35 cellular contexts compared by ENCODE assay signal in the genomic region with DNA sequence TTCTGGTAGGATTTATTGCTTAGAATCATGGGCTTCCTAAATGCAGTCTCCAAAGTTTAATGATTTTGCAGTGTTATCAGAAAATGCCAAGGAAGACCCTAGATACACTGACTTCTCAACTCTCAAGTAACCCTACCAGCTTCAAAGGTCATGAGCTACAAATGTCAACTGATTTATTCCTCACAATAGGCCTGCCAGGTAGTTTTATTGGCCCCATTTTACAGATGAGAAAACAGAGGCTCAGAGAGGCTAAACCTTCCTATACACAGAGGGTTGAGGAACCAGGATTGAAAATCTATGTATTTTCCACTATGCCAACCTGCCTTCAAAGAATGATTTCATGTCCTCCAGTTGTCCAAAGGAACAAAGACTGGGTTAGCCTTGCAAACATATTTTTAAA.
"Had no signal": no experiment of that assay in that cellular context is flagged by ENCODE, and none has a peak within 500 bp of the region (broad histone marks: within the 10 kb centered on the region; RNA-seq: fewer than 3 reads in every experiment).

No MANE protein-coding gene starts in this region.

- H3K9me3 ChIP-seq: adrenal gland, body of pancreas, breast epithelium, MG63, Peyer's patch, SJSA1, SK-N-SH had no signal

- H3K36me3 ChIP-seq: adrenal gland, breast epithelium, MG63, Peyer's patch, SJSA1 had no signal

- DNase-seq: activated CD4-positive, alpha-beta T cell treated with anti-CD3 and anti-CD28 coated beads for 36 hours; activated CD4-positive, alpha-beta T cell treated with anti-CD3 and anti-CD28 coated beads, Interleukin-2, amount 10 ng/mL, durations not matched to agents 7 days and 5 days; activated CD4-positive, alpha-beta T cell treated with anti-CD3 and anti-CD28 coated beads, Interleukin-2, amount 50 U/mL, for 48 hours; activated CD8-positive, alpha-beta memory T cell treated with anti-CD3 and anti-CD28 coated beads, Interleukin-2, amount 50 U/mL, for 4 hours; activated gamma-delta T cell treated with Interleukin-2 at 50 U/mL for 16 hours; activated naive CD4-positive, alpha-beta T cell treated with anti-CD3 and anti-CD28 coated beads for 36 hours; activated T-cell treated with anti-CD3 and anti-CD28 coated beads for 4 hours; activated T-cell treated with anti-CD3 and anti-CD28 coated beads, Interleukin-2, amount 50 U/mL, for 4 hours; adrenal gland; body of pancreas; Kasumi-1; MG63; NCI-H1048; NCI-H1105 treated with DMSO at 0.1 percent for 48 hours; NCI-H1436; NCI-H1694; NCI-H1930; NCI-H2081 treated with DMSO at 0.1 percent for 48 hours; NCI-H345; NCI-H524 treated with DMSO at 0.1 percent for 48 hours; NCI-H748 treated with DMSO at 0.1 percent for 48 hours; NK-92 treated with Interleukin-12 subunit alpha and Interleukin-12 subunit beta, amount 100 ng/mL, for 24 hours; PC-3; Peyer's patch; RPMI8226; SHP77 treated with DMSO at 0.1 percent for 48 hours; SK-N-SH had no signal

- H3K36me3 Mint-ChIP-seq: activated naive CD4-positive, alpha-beta T cell treated with anti-CD3 and anti-CD28 coated beads, Interleukin-2, amount 50 U/mL, for 72 hours had no signal

- H3K4me1 Mint-ChIP-seq: activated CD4-positive, alpha-beta T cell treated with anti-CD3 and anti-CD28 coated beads for 36 hours; activated CD4-positive, alpha-beta T cell treated with anti-CD3 and anti-CD28 coated beads, Interleukin-2, amount 10 ng/mL, durations not matched to agents 7 days and 5 days had no signal

- H3K27ac Mint-ChIP-seq: activated CD4-positive, alpha-beta T cell treated with anti-CD3 and anti-CD28 coated beads for 36 hours; activated CD4-positive, alpha-beta T cell treated with anti-CD3 and anti-CD28 coated beads, Interleukin-2, amount 10 ng/mL, durations not matched to agents 7 days and 5 days; activated naive CD4-positive, alpha-beta T cell treated with anti-CD3 and anti-CD28 coated beads for 36 hours; activated naive CD4-positive, alpha-beta T cell treated with anti-CD3 and anti-CD28 coated beads, Interleukin-2, amount 50 U/mL, for 72 hours; activated T-helper 1 cell treated with anti-CD3 and anti-CD28 coated beads, Interleukin-12 subunit alpha, Interleukin-12 subunit beta, Interleukin-2, Interleukin-4 antibody, amounts not matched to agents 30 ng/mL and 10 ng/mL and 1 ng/mL, durations not matched to agents 14 hours and 24 hours and 36 hours; T-helper 1 cell treated with Interleukin-12 subunit alpha and Interleukin-12 subunit beta and Interleukin-4 antibody, amounts not matched to agents 30 μg/mL and 1 μg/mL, for 36 hours; T-helper 2 cell treated with Interferon-gamma antibody and Interleukin-4, amounts not matched to agents 5 μg/mL and 100 μg/mL, for 36 hours had no signal

- H3K9me3 Mint-ChIP-seq: activated CD4-positive, alpha-beta T cell treated with anti-CD3 and anti-CD28 coated beads, Interleukin-2, amount 10 ng/mL, durations not matched to agents 7 days and 5 days; activated naive CD4-positive, alpha-beta T cell treated with anti-CD3 and anti-CD28 coated beads for 36 hours; activated naive CD4-positive, alpha-beta T cell treated with anti-CD3 and anti-CD28 coated beads, Interleukin-2, amount 50 U/mL, for 72 hours; activated T-cell treated with anti-CD3 and anti-CD28 coated beads, Interleukin-2, amount 50 U/mL, for 4 hours; activated T-helper 1 cell treated with anti-CD3 and anti-CD28 coated beads, Interleukin-12 subunit alpha, Interleukin-12 subunit beta, Interleukin-2, Interleukin-4 antibody, amounts not matched to agents 30 ng/mL and 10 ng/mL and 1 ng/mL, durations not matched to agents 14 hours and 24 hours and 36 hours; T-helper 1 cell treated with Interleukin-12 subunit alpha and Interleukin-12 subunit beta and Interleukin-4 antibody, amounts not matched to agents 30 μg/mL and 1 μg/mL, for 36 hours; T-helper 2 cell treated with Interferon-gamma antibody and Interleukin-4, amounts not matched to agents 5 μg/mL and 100 μg/mL, for 36 hours had no signal

- H3K27ac ChIP-seq: adrenal gland, body of pancreas, breast epithelium, Peyer's patch, SJSA1 had no signal

- H3K27me3 ChIP-seq: adrenal gland, body of pancreas, breast epithelium, Peyer's patch had no signal

- H3K4me2 ChIP-seq: SK-N-SH had no signal

- H3K9ac ChIP-seq: SK-N-SH had no signal

- H3K4me3 ChIP-seq: adrenal gland, body of pancreas, breast epithelium, MG63, Peyer's patch, SJSA1 had no signal

- FAIRE-seq: astrocyte, TTC549 had no signal

- H3K4me1 ChIP-seq: adrenal gland, body of pancreas, breast epithelium, Peyer's patch, SJSA1 had no signal

- H3K4me3 Mint-ChIP-seq: activated CD4-positive, alpha-beta T cell treated with anti-CD3 and anti-CD28 coated beads for 36 hours; activated CD4-positive, alpha-beta T cell treated with anti-CD3 and anti-CD28 coated beads, Interleukin-2, amount 10 ng/mL, durations not matched to agents 7 days and 5 days; activated naive CD4-positive, alpha-beta T cell treated with anti-CD3 and anti-CD28 coated beads for 36 hours; activated T-cell treated with anti-CD3 and anti-CD28 coated beads, Interleukin-2, amount 50 U/mL, for 4 hours; activated T-helper 1 cell treated with anti-CD3 and anti-CD28 coated beads, Interleukin-12 subunit alpha, Interleukin-12 subunit beta, Interleukin-2, Interleukin-4 antibody, amounts not matched to agents 30 ng/mL and 10 ng/mL and 1 ng/mL, durations not matched to agents 14 hours and 24 hours and 36 hours; T-helper 1 cell treated with Interleukin-12 subunit alpha and Interleukin-12 subunit beta and Interleukin-4 antibody, amounts not matched to agents 30 μg/mL and 1 μg/mL, for 36 hours; T-helper 2 cell treated with Interferon-gamma antibody and Interleukin-4, amounts not matched to agents 5 μg/mL and 100 μg/mL, for 36 hours had no signal
